Comparison of ENCODE assay signal across 19 cellular contexts in genomic region chr1:47765742-47766485, GRCh38.
A peak's percentile ranks its signal among the peaks of the same experiment; 100 is the strongest.
DNase-seq lines count a peak whose midpoint lies in the region; ATAC-seq, FAIRE-seq and TF ChIP-seq lines count a peak whose summit lies in the region.
"Had no signal": no experiment of that assay in that cellular context is flagged by ENCODE, and none has a peak within 500 bp of the region (broad histone marks: within the 10 kb centered on the region; RNA-seq: fewer than 3 reads in every experiment).

No MANE protein-coding gene starts in this region.

- FAIRE-seq in kidney (lab: Jason Lieb, UNC), result no peak
- FAIRE-seq: A204.1, GM12878, GM18507, HepG2, HTR-8/SVneo had no signal

- H3K9me3 ChIP-seq in left ventricle myocardium inferior (replicated peaks) (no peaks in the 10 kb centered on the region), kidney (ENCODE audit: control insufficient read depth in 1 of 2, low read length in 2 of 2) (no peaks in the 10 kb centered on the region), spleen (no peaks in the 10 kb centered on the region)
- H3K9me3 ChIP-seq: HAP-1 had no signal

- H3K27ac Mint-ChIP-seq in WTC11, result no peak overlapping the region
- H3K27ac Mint-ChIP-seq: B cell; CD4-positive, alpha-beta memory T cell had no signal

- POLR2A ChIA-PET in WTC11 (lab: Charles Lee), result interaction anchor here (0.6 to 0.7 kb wide), 2 partner anchors 42 to 198 kb away, joined by 5 to 6 read pairs; no protein-coding TSS in a partner anchor

- H3K9ac ChIP-seq in kidney (ENCODE audit: low read length in 2 of 2), result no peak overlapping the region
- H3K9ac ChIP-seq: GM23248 had no signal

- H3K27ac ChIP-seq in left ventricle myocardium inferior (replicated peaks) (peak overlapping the region; percentile 55), kidney (ENCODE audit: low read depth in 2 of 2, low read length in 2 of 2) (no peak overlapping the region), spleen (no peak overlapping the region)
- H3K27ac ChIP-seq: C4-2B, GM23248 had no signal

- H3K27me3 Mint-ChIP-seq in WTC11 (ENCODE audit: low read depth), result peaks cover 7% of the 10 kb centered on the region

- intact Hi-C loops in left ventricle myocardium inferior (cut with micrococcal nuclease), result no loop called here
- intact Hi-C loops in cardiac septum (cut with DNase I), result loop anchor here (10.0 kb wide), 1 partner anchor 289 kb away; no protein-coding TSS in a partner anchor
- intact Hi-C loops in kidney (cut with DNase I), result no loop called here
- intact Hi-C loops in spleen (cut with DNase I; ENCODE audit: low total_unique reads), result no loop called here

- H3K4me1 ChIP-seq in left ventricle myocardium inferior, result peaks cover 65% of the 10 kb centered on the region
- H3K4me1 ChIP-seq in kidney (ENCODE audit: control insufficient read depth in 1 of 2, insufficient read depth in 1 of 2, low read depth in 1 of 2, low read length in 2 of 2), result peaks cover 0 to 4% of the 10 kb centered on the region in 2 donors
- H3K4me1 ChIP-seq in spleen, result peaks cover 0 to 1% (median 0%) of the 10 kb centered on the region in 6 donors
- H3K4me1 ChIP-seq: HAP-1 had no signal

- no peaks in the 10 kb centered on the region for H3K4me1 Mint-ChIP-seq in WTC11
- H3K4me1 Mint-ChIP-seq: B cell; CD4-positive, alpha-beta memory T cell had no signal

- DNase-seq in left ventricle myocardium inferior, result no peak
- no peak for DNase-seq in cardiac septum (ENCODE audit: low spot score)
- no peak for DNase-seq in WTC11 (ENCODE audit: low spot score)
- peak; percentile 60 for DNase-seq in kidney
- peak; percentile 46 for DNase-seq in spleen
- no peak for DNase-seq in NCI-H345 (lab: John Stamatoyannopoulos, UW)
- DNase-seq in NCI-H187 (lab: John Stamatoyannopoulos, UW), result no peak
- DNase-seq in stimulated activated CD4-positive, alpha-beta T cell treated with anti-CD3 and anti-CD28 coated beads, Interleukin-12 subunit alpha, Interleukin-12 subunit beta, amount 100 ng/mL, for 4 hours, result no peak
- DNase-seq: CD4-positive, alpha-beta memory T cell; DMS79; GM23248 had no signal

- H3K36me3 ChIP-seq in left ventricle myocardium inferior (no peaks in the 10 kb centered on the region), kidney (ENCODE audit: control insufficient read depth in 1 of 2, insufficient read depth in 2 of 2, low read length in 2 of 2) (peaks cover 0 to 5% of the 10 kb centered on the region in 2 donors), spleen (no peaks in the 10 kb centered on the region)
- H3K36me3 ChIP-seq: HAP-1 had no signal

- no peak for TF ChIP-seq CTCF in left ventricle myocardium inferior (IDR thresholded peaks at IDR 0.05; ENCODE audit: borderline replicate concordance)
- TF ChIP-seq CTCF in WTC11 (IDR thresholded peaks at IDR 0.05), result no peak
- TF ChIP-seq CTCF in kidney (IDR thresholded peaks at IDR 0.05; ENCODE audit: borderline replicate concordance, extremely low read depth, insufficient read depth), result no peak
- TF ChIP-seq CTCF in spleen (IDR thresholded peaks at IDR 0.05 in 8 of 11, conservative IDR thresholded peaks at IDR 0.05 in 3 of 11), result no peak

- CTCF ChIA-PET in WTC11 (lab: Charles Lee), result interaction anchor here (0.9 to 3.0 kb wide), 5 partner anchors 10 to 217 kb away, joined by 3 to 18 read pairs (median 3); no protein-coding TSS in a partner anchor

- H3K4me3 ChIP-seq in left ventricle myocardium inferior (no peak overlapping the region), kidney (ENCODE audit: low read length in 2 of 2) (no peak overlapping the region), spleen (no peak overlapping the region)
- H3K4me3 ChIP-seq: GM12878, GM23248, HAP-1 had no signal

- H3K27me3 ChIP-seq in left ventricle myocardium inferior (ENCODE audit: low read depth) (peaks cover 5% of the 10 kb centered on the region), spleen (replicated peaks in 1 of 7) (peaks cover 0 to 28% (median 0%) of the 10 kb centered on the region in 7 donors)

- no peaks in the 10 kb centered on the region for H3K36me3 Mint-ChIP-seq in WTC11
- H3K36me3 Mint-ChIP-seq: CD4-positive, alpha-beta memory T cell had no signal

- 78 to 91% (median 88%) methylated on average over 21 to 22 of the region's 22 CpGs for WGBS in spleen, 5 donors

- H3K9me3 Mint-ChIP-seq in WTC11, result no peaks in the 10 kb centered on the region
- H3K9me3 Mint-ChIP-seq: CD4-positive, alpha-beta memory T cell had no signal

- no peak for TF ChIP-seq POLR2A in spleen (IDR thresholded peaks at IDR 0.05)

- peak; percentile 50 for ATAC-seq in WTC11
- ATAC-seq: GM12878 had no signal

- H3K4me3 Mint-ChIP-seq in WTC11, result no peak overlapping the region
- H3K4me3 Mint-ChIP-seq: B cell; CD4-positive, alpha-beta memory T cell had no signal

TF ChIP-seq in WTC11, 78 proteins besides CTCF, POLR2A, EP300 and RAD21:
- TF ChIP-seq CDX4 (CRISPR knock-in tag; IDR thresholded peaks at IDR 0.05; ENCODE audit: borderline replicate concordance) (no peak), MYBL2 (CRISPR knock-in tag; IDR thresholded peaks at IDR 0.05) (no peak), NFYB (CRISPR knock-in tag; conservative IDR thresholded peaks at IDR 0.05; ENCODE audit: low read depth) (no peak), ZNF317 (CRISPR knock-in tag; IDR thresholded peaks at IDR 0.05; ENCODE audit: borderline replicate concordance, low read depth) (no peak), RELA (CRISPR knock-in tag; IDR thresholded peaks at IDR 0.05; ENCODE audit: borderline replicate concordance) (no peak), GRHL2 (CRISPR knock-in tag; IDR thresholded peaks at IDR 0.05; ENCODE audit: insufficient replicate concordance, severe bottlenecking) (no peak), OVOL2 (CRISPR knock-in tag; IDR thresholded peaks at IDR 0.05; ENCODE audit: borderline replicate concordance) (no peak), USF1 (CRISPR knock-in tag; IDR thresholded peaks at IDR 0.05) (no peak), SMAD3 (CRISPR knock-in tag; IDR thresholded peaks at IDR 0.05; ENCODE audit: borderline replicate concordance) (no peak), ZNF219 (CRISPR knock-in tag; IDR thresholded peaks at IDR 0.05; ENCODE audit: borderline replicate concordance) (no peak), ZNF671 (CRISPR knock-in tag; IDR thresholded peaks at IDR 0.05) (no peak), MXD4 (CRISPR knock-in tag; IDR thresholded peaks at IDR 0.05; ENCODE audit: borderline replicate concordance) (no peak), ZNF416 (CRISPR knock-in tag; IDR thresholded peaks at IDR 0.05) (no peak), RORB (CRISPR knock-in tag; IDR thresholded peaks at IDR 0.05) (no peak)

Comparison
In these comparisons a context has a peak if more than half of its experiments do, and no peak if none do; other contexts are left out.
1. DNase-seq: peak in kidney (single experiment) and spleen (single experiment); none in left ventricle myocardium inferior (single experiment), cardiac septum (single experiment), WTC11 (single experiment), NCI-H345 (single experiment), NCI-H187 (0 of 2) and stimulated activated CD4-positive, alpha-beta T cell treated with anti-CD3 and anti-CD28 coated beads, Interleukin-12 subunit alpha, Interleukin-12 subunit beta, amount 100 ng/mL, for 4 hours (single experiment).